Comparison of ENCODE assay signal across 8 cellular contexts in genomic region chr10:127563718-127564553, GRCh38. TPM values are rescaled to one million over a fixed set of nuclear protein-coding genes. Genes with fewer than 3 reads are reported as not detected.
A peak's percentile ranks its signal among the peaks of the same experiment; 100 is the strongest.
DNase-seq lines count a peak whose midpoint lies in the region; ATAC-seq and TF ChIP-seq lines count a peak whose summit lies in the region.

No MANE protein-coding gene starts in this region.

- CTCF ChIA-PET in activated CD8-positive, alpha-beta memory T cell treated with anti-CD3 and anti-CD28 coated beads, Interleukin-2, amount 10 ng/mL, durations not matched to agents 7 days and 5 days (lab: Charles Lee) = interaction anchor here (1.3 kb wide), 1 partner anchor 290 kb away, joined by 4 read pairs; no protein-coding TSS in a partner anchor

- peaks cover 2% of the 10 kb centered on the region for H3K9me3 Mint-ChIP-seq in activated CD8-positive, alpha-beta memory T cell treated with anti-CD3 and anti-CD28 coated beads, Interleukin-2, amount 10 ng/mL, durations not matched to agents 7 days and 5 days (ENCODE audit: low read depth)

- no peak overlapping the region for H3K4me3 Mint-ChIP-seq in activated CD8-positive, alpha-beta memory T cell treated with anti-CD3 and anti-CD28 coated beads, Interleukin-2, amount 10 ng/mL, durations not matched to agents 7 days and 5 days

- H3K36me3 Mint-ChIP-seq in activated CD8-positive, alpha-beta memory T cell treated with anti-CD3 and anti-CD28 coated beads, Interleukin-2, amount 10 ng/mL, durations not matched to agents 7 days and 5 days = no peaks in the 10 kb centered on the region

- ATAC-seq in HG02884 (IDR thresholded peaks at IDR 0.05; ENCODE audit: unreplicated experiment) (peak; percentile 70), GM18519 (IDR thresholded peaks at IDR 0.05; ENCODE audit: low FRiP score, unreplicated experiment) (no peak)
- no peak for ATAC-seq in activated CD8-positive, alpha-beta memory T cell treated with anti-CD3 and anti-CD28 coated beads, Interleukin-2, amount 10 ng/mL, durations not matched to agents 7 days and 5 days

- no peaks in the 10 kb centered on the region for H3K27me3 Mint-ChIP-seq in activated CD8-positive, alpha-beta memory T cell treated with anti-CD3 and anti-CD28 coated beads, Interleukin-2, amount 10 ng/mL, durations not matched to agents 7 days and 5 days

- TF ChIP-seq CTCF in GM12874 (IDR thresholded peaks at IDR 0.05; ENCODE audit: insufficient read depth, low read depth, low read length) = peak; percentile 61

- H3K4me1 Mint-ChIP-seq in activated CD8-positive, alpha-beta memory T cell treated with anti-CD3 and anti-CD28 coated beads, Interleukin-2, amount 10 ng/mL, durations not matched to agents 7 days and 5 days = no peaks in the 10 kb centered on the region

- H3K27ac Mint-ChIP-seq in activated CD8-positive, alpha-beta memory T cell treated with anti-CD3 and anti-CD28 coated beads, Interleukin-2, amount 10 ng/mL, durations not matched to agents 7 days and 5 days = no peak overlapping the region

- DNase-seq in activated gamma-delta T cell treated with Interleukin-2 at 50 U/mL for 16 hours (peak; percentile 6), medulla oblongata (ENCODE audit: extremely low spot score) (peak; percentile 21), NCI-H146 treated with DMSO at 0.1 percent for 48 hours (lab: John Stamatoyannopoulos, UW; ENCODE audit: unreplicated experiment) (no peak), foreskin melanocyte (no peak)
- DNase-seq in activated CD8-positive, alpha-beta memory T cell treated with anti-CD3 and anti-CD28 coated beads, Interleukin-2, amount 10 ng/mL, durations not matched to agents 7 days and 5 days = no peak

RNA-seq across cellular contexts. Expression of gene NPS, which starts 14.8 kb away (rescaled TPM):
- not detected for total RNA-seq in activated CD8-positive, alpha-beta memory T cell treated with anti-CD3 and anti-CD28 coated beads, Interleukin-2, amount 10 ng/mL, durations not matched to agents 7 days and 5 days

Comparison
In these comparisons a context has a peak if more than half of its experiments do, and no peak if none do; other contexts are left out.
1. DNase-seq: peak in activated gamma-delta T cell treated with Interleukin-2 at 50 U/mL for 16 hours (single experiment) and medulla oblongata (single experiment); none in NCI-H146 treated with DMSO at 0.1 percent for 48 hours (single experiment), foreskin melanocyte (single experiment) and activated CD8-positive, alpha-beta memory T cell treated with anti-CD3 and anti-CD28 coated beads, Interleukin-2, amount 10 ng/mL, durations not matched to agents 7 days and 5 days (single experiment).